10 cellular contexts compared by ENCODE assay signal in genomic region chr1:178091986-178092745, GRCh38. TPM values are rescaled to one million over a fixed set of nuclear protein-coding genes. Genes with fewer than 3 reads are reported as not detected.
A peak's percentile ranks its signal among the peaks of the same experiment; 100 is the strongest.
DNase-seq lines count a peak whose midpoint lies in the region; ATAC-seq and TF ChIP-seq lines count a peak whose summit lies in the region.
"Had no signal": no experiment of that assay in that cellular context is flagged by ENCODE, and none has a peak within 500 bp of the region (broad histone marks: within the 10 kb centered on the region; RNA-seq: fewer than 3 reads in every experiment).

No MANE protein-coding gene starts in this region.

- intact Hi-C loops in Panc1 (cut with micrococcal nuclease; ENCODE audit: unreplicated experiment) = loop anchor here (10.0 kb wide), 1 partner anchor 173 kb away; no protein-coding TSS in a partner anchor

- POLR2A ChIA-PET in Panc1 (lab: Charles Lee) = no interaction called here

- H3K36me3 ChIP-seq in ES-I3 (ENCODE audit: insufficient read depth, low read length) (no peaks in the 10 kb centered on the region), Panc1 (ENCODE audit: control insufficient read depth, insufficient read depth, low read length) (no peaks in the 10 kb centered on the region; the same call in 1 of the 2 replicates), osteoblast (ENCODE audit: insufficient read depth, low read length) (no peaks in the 10 kb centered on the region)

- peak overlapping the region; percentile 95 for H3K4me2 ChIP-seq in osteoblast (ENCODE audit: insufficient read depth, low read length)

- H3K9me3 ChIP-seq in ES-I3 (ENCODE audit: control insufficient read depth, insufficient read depth, low read length) = no peaks in the 10 kb centered on the region
- H3K9me3 ChIP-seq in Panc1 (ENCODE audit: control insufficient read depth, insufficient read depth, low read depth, low read length) = no peaks in the 10 kb centered on the region
- no peaks in the 10 kb centered on the region for H3K9me3 ChIP-seq in osteoblast (ENCODE audit: low read depth, low read length)

- H3K4me1 ChIP-seq in ES-I3 (ENCODE audit: insufficient read depth, low read length) (peaks cover 18% of the 10 kb centered on the region), Panc1 (ENCODE audit: control insufficient read depth, insufficient read depth, low read length) (peaks cover 19% of the 10 kb centered on the region), osteoblast (ENCODE audit: insufficient read depth, low read length) (peaks cover 30% of the 10 kb centered on the region)

- H3K9ac ChIP-seq in ES-I3 (ENCODE audit: low read depth, low read length) = peak overlapping the region; percentile 83

- H3K27me3 ChIP-seq in Panc1 (ENCODE audit: control insufficient read depth, insufficient read depth, low read length) (no peaks in the 10 kb centered on the region), osteoblast (ENCODE audit: insufficient read depth, low read length) (no peaks in the 10 kb centered on the region)

- no TSS peak for BruUV-seq in Panc1 (replicated peaks; lab: Mats Ljungman, UMichigan)

- DNase-seq in Panc1 (ENCODE audit: low read depth, low spot score) = no peak
- peak; percentile 89 for DNase-seq in fibroblast of gingiva (ENCODE audit: low read depth)
- DNase-seq in osteoblast (ENCODE audit: insufficient read length, low spot score, missing footprints) = peak; percentile 77
- DNase-seq in GDM1 (lab: John Stamatoyannopoulos, UW) = no peak
- DNase-seq in NCI-H1436 (lab: John Stamatoyannopoulos, UW) = no peak
- DNase-seq in ACHN = no peak
- DNase-seq: retina had no signal

- in situ Hi-C loops in Panc1 (cut with HindIII; ENCODE audit: low pct_unique_long_range_greater_than_20kb, low sequenced_read_pairs) (no loop called here), ACHN (cut with HindIII; ENCODE audit: low pct_ligation_motif_present, low pct_unique_long_range_greater_than_20kb, low sequenced_read_pairs) (no loop called here)

- no peak overlapping the region for H2AFZ ChIP-seq in osteoblast (ENCODE audit: low read length)

- ATAC-seq in Panc1 (no peak), GM21786 (IDR thresholded peaks at IDR 0.05; ENCODE audit: unreplicated experiment) (no peak)
- ATAC-seq: activated T-helper 17 cell treated with anti-CD3 and anti-CD28 coated beads, Interleukin-2, amount 50 U/mL, for 72 hours had no signal

- H3K27ac ChIP-seq in Panc1 (ENCODE audit: low read length) (peak overlapping the region; percentile 91), osteoblast (ENCODE audit: low read depth, low read length) (peak overlapping the region; percentile 76)

- CTCF ChIA-PET in Panc1 (lab: Charles Lee) = interaction anchor here (0.6 kb wide), 1 partner anchor 144 kb away, joined by 3 read pairs; no protein-coding TSS in a partner anchor

- H3K4me3 ChIP-seq in Panc1 (ENCODE audit: low read depth in 2 of 2, low read length in 2 of 2) = peak overlapping the region; percentile 80 to 84
- peak overlapping the region; percentile 96 for H3K4me3 ChIP-seq in osteoblast (ENCODE audit: insufficient read depth, low read length)

- TF ChIP-seq CTCF in Panc1 (IDR thresholded peaks at IDR 0.05) (no peak), osteoblast (IDR thresholded peaks at IDR 0.05; ENCODE audit: extremely low read depth, low read depth, low read length) (no peak)

- H3K79me2 ChIP-seq in osteoblast (ENCODE audit: insufficient read depth, low read length) = peaks cover 41% of the 10 kb centered on the region

- peaks cover 11% of the 10 kb centered on the region for H4K20me1 ChIP-seq in osteoblast (ENCODE audit: insufficient read depth, low read length)

RNA-seq across cellular contexts. Expression of gene RASAL2, which starts 1.7 kb away (rescaled TPM):
- total RNA-seq in Panc1 (2021; ENCODE audit: unreplicated experiment) (31.6 TPM), osteoblast (59.4 and 61.3 TPM in 2 replicates)
- polyA plus RNA-seq in Panc1 (2012; ENCODE audit: insufficient read length) = 12.9 TPM

Comparison
In these comparisons a context has a peak if more than half of its experiments do, and no peak if none do; other contexts are left out.
1. DNase-seq: peak in fibroblast of gingiva (single experiment) and osteoblast (single experiment); none in Panc1 (single experiment), GDM1 (single experiment), NCI-H1436 (single experiment) and ACHN (single experiment).